Comparison of ENCODE assay signal across 8 cellular contexts in genomic region chr9:75866273-75866871, GRCh38. TPM values are rescaled to one million over a fixed set of nuclear protein-coding genes. Genes with fewer than 3 reads are reported as not detected.
A peak's percentile ranks its signal among the peaks of the same experiment; 100 is the strongest.
DNase-seq lines count a peak whose midpoint lies in the region; ATAC-seq and TF ChIP-seq lines count a peak whose summit lies in the region.

No MANE protein-coding gene starts in this region.

- no peak for TF ChIP-seq POLR2A in NB4 (IDR thresholded peaks at IDR 0.05; ENCODE audit: extremely low read depth, insufficient read length)
- TF ChIP-seq POLR2A in ovary (IDR thresholded peaks at IDR 0.05) = no peak

- intact Hi-C loops in Calu3 (cut with micrococcal nuclease; ENCODE audit: unreplicated experiment) (loop anchor here (5.0 kb wide), 2 partner anchors 431 to 599 kb away; no protein-coding TSS in a partner anchor), ovary (cut with DNase I) (loop anchor here in 3 of 4 donors (5.0 to 10.0 kb wide), 4 partner anchors 436 to 672 kb away; no protein-coding TSS in a partner anchor)

- 44 to 54% (median 44%) methylated on average over 2 of the region's 2 CpGs for WGBS in ovary, 3 donors

- no peaks in the 10 kb centered on the region for H3K9me3 Mint-ChIP-seq in Calu3 (ENCODE audit: low read depth, unreplicated experiment)
- no peaks in the 10 kb centered on the region for H3K9me3 Mint-ChIP-seq in activated CD4-positive, alpha-beta T cell treated with anti-CD3 and anti-CD28 coated beads, Interleukin-2, amount 10 ng/mL, durations not matched to agents 7 days and 5 days

- POLR2A ChIA-PET in activated CD4-positive, alpha-beta T cell treated with anti-CD3 and anti-CD28 coated beads, Interleukin-2, amount 10 ng/mL, durations not matched to agents 7 days and 5 days (lab: Charles Lee) = no interaction called here

- peak; percentile 28 for DNase-seq in Calu3
- peak; percentile 28 for DNase-seq in NB4 (ENCODE audit: low read depth)
- peak; percentile 62 for DNase-seq in activated CD4-positive, alpha-beta T cell treated with anti-CD3 and anti-CD28 coated beads, Interleukin-2, amount 10 ng/mL, durations not matched to agents 7 days and 5 days
- peak; percentile 71 for DNase-seq in fibroblast of pulmonary artery (ENCODE audit: low read depth)
- peak in 3 of 5 donors; percentile 17 to 75 (median 39) for DNase-seq in ovary
- no peak for DNase-seq in NCI-H226
- DNase-seq in ecto neural progenitor cell (ENCODE audit: low spot score) = no peak

- H3K4me3 ChIP-seq in NB4 (ENCODE audit: low read depth, low read length) (no peak overlapping the region), fibroblast of pulmonary artery (replicated peaks; ENCODE audit: low read depth, low read length) (no peak overlapping the region), ovary (no peak overlapping the region)

- no peak overlapping the region for H3K4me3 Mint-ChIP-seq in Calu3 (ENCODE audit: low read depth, unreplicated experiment)
- H3K4me3 Mint-ChIP-seq in activated CD4-positive, alpha-beta T cell treated with anti-CD3 and anti-CD28 coated beads, Interleukin-2, amount 10 ng/mL, durations not matched to agents 7 days and 5 days = no peak overlapping the region

- CTCF ChIA-PET in Calu3 (lab: Charles Lee) = interaction anchor here (0.6 to 1.2 kb wide), 8 partner anchors 11 to 601 kb away, joined by 3 to 5 read pairs (median 3); partner anchors contain the start of gene PCSK5
- CTCF ChIA-PET in activated CD4-positive, alpha-beta T cell treated with anti-CD3 and anti-CD28 coated beads, Interleukin-2, amount 10 ng/mL, durations not matched to agents 7 days and 5 days (lab: Charles Lee) = interaction anchor here (1.3 kb wide), 1 partner anchor 10 kb away, joined by 3 read pairs; no protein-coding TSS in a partner anchor

- H3K36me3 ChIP-seq in ovary = no peaks in the 10 kb centered on the region

- H3K27me3 Mint-ChIP-seq in Calu3 (ENCODE audit: unreplicated experiment) = no peaks in the 10 kb centered on the region
- H3K27me3 Mint-ChIP-seq in activated CD4-positive, alpha-beta T cell treated with anti-CD3 and anti-CD28 coated beads, Interleukin-2, amount 10 ng/mL, durations not matched to agents 7 days and 5 days = peaks cover 4% of the 10 kb centered on the region

- no peaks in the 10 kb centered on the region for H3K36me3 Mint-ChIP-seq in Calu3 (ENCODE audit: insufficient read depth, unreplicated experiment)
- H3K36me3 Mint-ChIP-seq in activated CD4-positive, alpha-beta T cell treated with anti-CD3 and anti-CD28 coated beads, Interleukin-2, amount 10 ng/mL, durations not matched to agents 7 days and 5 days (ENCODE audit: low read depth) = no peaks in the 10 kb centered on the region

- H3K4me1 ChIP-seq in ovary (ENCODE audit: insufficient read depth) = no peaks in the 10 kb centered on the region

- peak; percentile 18 for TF ChIP-seq CTCF in Calu3 (IDR thresholded peaks at IDR 0.05; ENCODE audit: unreplicated experiment)
- peak; percentile 43 for TF ChIP-seq CTCF in NB4 (IDR thresholded peaks at IDR 0.05; ENCODE audit: low read depth, low read length)
- peak; percentile 76 for TF ChIP-seq CTCF in fibroblast of pulmonary artery (IDR thresholded peaks at IDR 0.05; ENCODE audit: low read length, missing control alignments)
- TF ChIP-seq CTCF in ovary (IDR thresholded peaks at IDR 0.05) = peak; percentile 46 to 72 (median 56)

- H3K27me3 ChIP-seq in ovary = no peaks in the 10 kb centered on the region

- ATAC-seq in GM19395 (IDR thresholded peaks at IDR 0.05; ENCODE audit: unreplicated experiment) = peak; percentile 69

- no peaks in the 10 kb centered on the region for H3K9me3 ChIP-seq in ovary

- no peaks in the 10 kb centered on the region for H3K4me1 Mint-ChIP-seq in Calu3 (ENCODE audit: low read depth, unreplicated experiment)
- peaks cover 2% of the 10 kb centered on the region for H3K4me1 Mint-ChIP-seq in activated CD4-positive, alpha-beta T cell treated with anti-CD3 and anti-CD28 coated beads, Interleukin-2, amount 10 ng/mL, durations not matched to agents 7 days and 5 days

- H3K27ac Mint-ChIP-seq in Calu3 (ENCODE audit: unreplicated experiment) = no peak overlapping the region
- no peak overlapping the region for H3K27ac Mint-ChIP-seq in activated CD4-positive, alpha-beta T cell treated with anti-CD3 and anti-CD28 coated beads, Interleukin-2, amount 10 ng/mL, durations not matched to agents 7 days and 5 days

- BruUV-seq in Calu3 (replicated peaks; lab: Mats Ljungman, UMichigan) = no TSS peak

- H3K27ac ChIP-seq in ovary = no peak overlapping the region

- TF ChIP-seq EP300 in ovary (IDR thresholded peaks at IDR 0.05) = no peak

RNA-seq across cellular contexts. Expression of gene PCSK5, which starts 24.1 kb away (rescaled TPM):
- total RNA-seq in Calu3 (2022) = 38.4 and 46.6 TPM in 2 replicates
- 1 to 10 TPM; 3.9 to 4.3 TPM for total RNA-seq in activated CD4-positive, alpha-beta T cell treated with anti-CD3 and anti-CD28 coated beads, Interleukin-2, amount 10 ng/mL, durations not matched to agents 7 days and 5 days
- total RNA-seq in ovary = 10 to 100 TPM; 18.7 to 41.8 (median 31.6) TPM
- polyA plus RNA-seq in ovary = 10 to 100 TPM; 12.7 to 12.9 TPM

Comparison
In these comparisons a context has a peak if more than half of its experiments do, and no peak if none do; other contexts are left out.
1. DNase-seq: peak in Calu3 (single experiment), NB4 (single experiment), activated CD4-positive, alpha-beta T cell treated with anti-CD3 and anti-CD28 coated beads, Interleukin-2, amount 10 ng/mL, durations not matched to agents 7 days and 5 days (single experiment), fibroblast of pulmonary artery (single experiment) and ovary (3 of 5); none in NCI-H226 (single experiment) and ecto neural progenitor cell (single experiment).
2. CTCF ChIP-seq: peak in every context shown above with its lines; median percentile 76 in fibroblast of pulmonary artery; 56 in ovary; 43 in NB4; 18 in Calu3.